ENCODE assay signal across 2 cellular contexts in the genomic region with DNA sequence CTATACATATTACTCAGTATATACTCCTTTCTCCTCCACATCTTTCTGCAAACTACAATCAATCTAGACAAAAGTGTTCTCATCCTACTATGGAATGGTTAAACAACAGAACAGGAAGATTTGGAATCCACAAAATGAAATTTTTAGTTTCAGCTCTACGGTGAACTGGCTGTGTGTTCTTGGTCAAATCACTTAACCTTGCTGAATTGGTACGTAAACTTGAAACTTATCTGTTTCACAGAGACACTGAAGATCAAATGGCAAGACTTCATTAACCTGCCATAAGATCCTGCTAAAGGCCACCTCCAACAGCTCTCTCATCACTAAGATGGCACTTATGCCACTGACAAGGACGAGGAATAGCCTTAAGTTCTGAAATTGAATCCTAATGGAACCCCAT.
TF ChIP-seq lines count a peak whose summit lies in the region.

No MANE protein-coding gene starts in this region.

TF ChIP-seq in SK-N-SH, 30 proteins besides CTCF, POLR2A, EP300 and RAD21 (continued from another document):
- TF ChIP-seq ZBTB33 (IDR thresholded peaks at IDR 0.05; ENCODE audit: borderline replicate concordance, low read depth) (no peak), ELF1 (IDR thresholded peaks at IDR 0.05) (no peak), IRF3 (IDR thresholded peaks at IDR 0.05; ENCODE audit: low read depth, low read length) (no peak), MXI1 (IDR thresholded peaks at IDR 0.05; ENCODE audit: low read depth, low read length) (no peak), POLR2AphosphoS5 (IDR thresholded peaks at IDR 0.05; ENCODE audit: low read depth, low read length) (no peak), FOXM1 (IDR thresholded peaks at IDR 0.05; ENCODE audit: low read depth) (no peak), PBX3 (IDR thresholded peaks at IDR 0.05) (no peak), FOXJ3 (CRISPR knock-in tag; IDR thresholded peaks at IDR 0.05) (no peak), RXRA (IDR thresholded peaks at IDR 0.05; ENCODE audit: borderline replicate concordance, low read depth) (no peak), SMC3 (IDR thresholded peaks at IDR 0.05; ENCODE audit: low read depth, low read length) (no peak)
- TF ChIP-seq, protein P1, sequence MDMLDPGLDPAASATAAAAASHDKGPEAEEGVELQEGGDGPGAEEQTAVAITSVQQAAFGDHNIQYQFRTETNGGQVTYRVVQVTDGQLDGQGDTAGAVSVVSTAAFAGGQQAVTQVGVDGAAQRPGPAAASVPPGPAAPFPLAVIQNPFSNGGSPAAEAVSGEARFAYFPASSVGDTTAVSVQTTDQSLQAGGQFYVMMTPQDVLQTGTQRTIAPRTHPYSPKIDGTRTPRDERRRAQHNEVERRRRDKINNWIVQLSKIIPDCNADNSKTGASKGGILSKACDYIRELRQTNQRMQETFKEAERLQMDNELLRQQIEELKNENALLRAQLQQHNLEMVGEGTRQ (IDR thresholded peaks at IDR 0.05; ENCODE audit: borderline replicate concordance, low read depth, low read length) = no peak

TF ChIP-seq in SK-N-SH treated with all-trans-retinoic acid at 6 μM for 48 hours, 23 proteins besides CTCF, POLR2A, EP300 and RAD21 (continued from another document):
- TF ChIP-seq, protein P2, sequence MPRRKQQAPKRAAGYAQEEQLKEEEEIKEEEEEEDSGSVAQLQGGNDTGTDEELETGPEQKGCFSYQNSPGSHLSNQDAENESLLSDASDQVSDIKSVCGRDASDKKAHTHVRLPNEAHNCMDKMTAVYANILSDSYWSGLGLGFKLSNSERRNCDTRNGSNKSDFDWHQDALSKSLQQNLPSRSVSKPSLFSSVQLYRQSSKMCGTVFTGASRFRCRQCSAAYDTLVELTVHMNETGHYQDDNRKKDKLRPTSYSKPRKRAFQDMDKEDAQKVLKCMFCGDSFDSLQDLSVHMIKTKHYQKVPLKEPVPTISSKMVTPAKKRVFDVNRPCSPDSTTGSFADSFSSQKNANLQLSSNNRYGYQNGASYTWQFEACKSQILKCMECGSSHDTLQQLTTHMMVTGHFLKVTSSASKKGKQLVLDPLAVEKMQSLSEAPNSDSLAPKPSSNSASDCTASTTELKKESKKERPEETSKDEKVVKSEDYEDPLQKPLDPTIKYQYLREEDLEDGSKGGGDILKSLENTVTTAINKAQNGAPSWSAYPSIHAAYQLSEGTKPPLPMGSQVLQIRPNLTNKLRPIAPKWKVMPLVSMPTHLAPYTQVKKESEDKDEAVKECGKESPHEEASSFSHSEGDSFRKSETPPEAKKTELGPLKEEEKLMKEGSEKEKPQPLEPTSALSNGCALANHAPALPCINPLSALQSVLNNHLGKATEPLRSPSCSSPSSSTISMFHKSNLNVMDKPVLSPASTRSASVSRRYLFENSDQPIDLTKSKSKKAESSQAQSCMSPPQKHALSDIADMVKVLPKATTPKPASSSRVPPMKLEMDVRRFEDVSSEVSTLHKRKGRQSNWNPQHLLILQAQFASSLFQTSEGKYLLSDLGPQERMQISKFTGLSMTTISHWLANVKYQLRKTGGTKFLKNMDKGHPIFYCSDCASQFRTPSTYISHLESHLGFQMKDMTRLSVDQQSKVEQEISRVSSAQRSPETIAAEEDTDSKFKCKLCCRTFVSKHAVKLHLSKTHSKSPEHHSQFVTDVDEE (CRISPR knock-in tag; IDR thresholded peaks at IDR 0.05) = no peak
- TF ChIP-seq TCF4 (CRISPR knock-in tag; IDR thresholded peaks at IDR 0.05; ENCODE audit: borderline replicate concordance) (no peak), ZFP3 (CRISPR knock-in tag; IDR thresholded peaks at IDR 0.05) (no peak), SNAI2 (CRISPR knock-in tag; IDR thresholded peaks at IDR 0.05) (no peak), ZNF8 (CRISPR knock-in tag; IDR thresholded peaks at IDR 0.05) (no peak), ZFP30 (CRISPR knock-in tag; IDR thresholded peaks at IDR 0.05) (no peak), TOX (CRISPR knock-in tag; IDR thresholded peaks at IDR 0.05; ENCODE audit: borderline replicate concordance) (no peak), GLIS3 (CRISPR knock-in tag; IDR thresholded peaks at IDR 0.05) (no peak), ESRRG (CRISPR knock-in tag; IDR thresholded peaks at IDR 0.05) (no peak), ISL1 (CRISPR knock-in tag; IDR thresholded peaks at IDR 0.05) (no peak)
